24 cellular contexts compared by ENCODE assay signal in the genomic region with DNA sequence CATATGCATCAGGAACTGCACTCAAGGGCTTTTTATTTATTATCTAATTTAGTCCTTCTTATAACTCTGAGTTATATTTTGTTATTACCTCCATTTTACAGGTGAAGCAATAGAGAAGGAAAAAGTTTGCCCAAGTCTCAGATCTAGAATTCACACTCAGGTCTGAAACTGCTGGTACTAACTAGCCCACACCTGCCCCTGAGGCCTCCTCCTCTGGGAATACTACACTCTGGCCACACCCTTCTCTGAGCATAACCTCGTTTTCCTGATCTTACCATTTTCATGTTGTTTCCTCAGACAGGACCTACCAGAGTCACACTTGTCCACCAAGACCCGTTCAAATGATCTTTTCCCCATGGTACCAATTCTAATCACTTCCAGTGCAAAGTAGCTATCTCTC.
"Had no signal": no experiment of that assay in that cellular context is flagged by ENCODE, and none has a peak within 500 bp of the region (broad histone marks: within the 10 kb centered on the region; RNA-seq: fewer than 3 reads in every experiment).

No MANE protein-coding gene starts in this region.

- H3K27ac Mint-ChIP-seq: memory B cell; naive thymus-derived CD4-positive, alpha-beta T cell; natural killer cell treated with Interleukin-12 subunit alpha and Interleukin-12 subunit beta and Interleukin-15 and Interleukin-18, amount 100 ng/mL, for 72 hours; progenitor cell of endocrine pancreas; stimulated activated memory B cell treated with anti-CD40 and anti-IgM and Interleukin-4, amounts not matched to agents 10 μg/mL and 1 μg/mL and 100 μg/mL, for 72 hours; stimulated activated naive CD8-positive, alpha-beta T cell treated with anti-CD3 and anti-CD28 coated beads, Interleukin-15, amount 100 ng/mL, for 72 hours had no signal

- H3K4me2 ChIP-seq: smooth muscle cell had no signal

- H3K27me3 Mint-ChIP-seq: memory B cell; naive thymus-derived CD4-positive, alpha-beta T cell; natural killer cell treated with Interleukin-12 subunit alpha and Interleukin-12 subunit beta and Interleukin-15 and Interleukin-18, amount 100 ng/mL, for 72 hours; progenitor cell of endocrine pancreas; stimulated activated memory B cell treated with anti-CD40 and anti-IgM and Interleukin-4, amounts not matched to agents 10 μg/mL and 1 μg/mL and 100 μg/mL, for 72 hours; stimulated activated naive CD8-positive, alpha-beta T cell treated with anti-CD3 and anti-CD28 coated beads, Interleukin-15, amount 100 ng/mL, for 72 hours had no signal

- H3K27me3 ChIP-seq: ovary, right atrium auricular region, right lobe of liver, tibial nerve, upper lobe of left lung, vagina had no signal

- H3K9me3 ChIP-seq: left ventricle myocardium inferior, mucosa of descending colon, ovary, right atrium auricular region, right lobe of liver, tibial nerve, upper lobe of left lung, vagina had no signal

- H3K4me3 ChIP-seq: left ventricle myocardium inferior, lung, mucosa of descending colon, ovary, right atrium auricular region, right lobe of liver, smooth muscle cell, tibial nerve, upper lobe of left lung, vagina had no signal

- H3K9me3 Mint-ChIP-seq: naive thymus-derived CD4-positive, alpha-beta T cell; natural killer cell treated with Interleukin-12 subunit alpha and Interleukin-12 subunit beta and Interleukin-15 and Interleukin-18, amount 100 ng/mL, for 72 hours; stimulated activated memory B cell treated with anti-CD40 and anti-IgM and Interleukin-4, amounts not matched to agents 10 μg/mL and 1 μg/mL and 100 μg/mL, for 72 hours; stimulated activated naive CD8-positive, alpha-beta T cell treated with anti-CD3 and anti-CD28 coated beads, Interleukin-15, amount 100 ng/mL, for 72 hours had no signal

- H3K4me1 Mint-ChIP-seq: stimulated activated naive CD8-positive, alpha-beta T cell treated with anti-CD3 and anti-CD28 coated beads, Interleukin-15, amount 100 ng/mL, for 72 hours had no signal

- FAIRE-seq: kidney had no signal

- H3K36me3 Mint-ChIP-seq: natural killer cell treated with Interleukin-12 subunit alpha and Interleukin-12 subunit beta and Interleukin-15 and Interleukin-18, amount 100 ng/mL, for 72 hours had no signal

- DNase-seq: kidney; left ventricle myocardium inferior; midbrain; mucosa of descending colon; naive thymus-derived CD4-positive, alpha-beta T cell; ovary; right lobe of liver; stimulated activated CD4-positive, alpha-beta T cell treated with anti-CD3 and anti-CD28 coated beads, Interleukin-1b, Interleukin-23, amount 100 ng/mL, for 48 hours; stimulated activated CD4-positive, alpha-beta T cell treated with anti-CD3 and anti-CD28 coated beads, Interleukin-2, amount 100 ng/mL, for 48 hours; stimulated activated CD4-positive, alpha-beta T cell treated with anti-CD3 and anti-CD28 coated beads, Interleukin-4, amount 100 ng/mL, for 4 hours; stimulated activated CD8-positive, alpha-beta memory T cell treated with anti-CD3 and anti-CD28 coated beads, Interleukin-4, amount 100 ng/mL, for 48 hours; stimulated activated naive CD4-positive, alpha-beta T cell treated with Interleukin-2 at 50 U/mL for 16 hours; stimulated activated naive CD8-positive, alpha-beta T cell treated with anti-CD3 and anti-CD28 coated beads, Interleukin-15, amount 100 ng/mL, for 72 hours; substantia nigra; upper lobe of left lung had no signal

- ATAC-seq: mucosa of descending colon; naive thymus-derived CD4-positive, alpha-beta T cell; natural killer cell treated with Interleukin-12 subunit alpha and Interleukin-12 subunit beta and Interleukin-15 and Interleukin-18, amount 100 ng/mL, for 72 hours; right lobe of liver; stimulated activated memory B cell treated with anti-CD40 and anti-IgM and Interleukin-4, amounts not matched to agents 10 μg/mL and 1 μg/mL and 100 μg/mL, for 72 hours; stimulated activated naive CD8-positive, alpha-beta T cell treated with anti-CD3 and anti-CD28 coated beads, Interleukin-15, amount 100 ng/mL, for 72 hours had no signal

- H3K36me3 ChIP-seq: ovary, right atrium auricular region, right lobe of liver, tibial nerve, vagina had no signal

- H3K4me3 Mint-ChIP-seq: memory B cell; naive thymus-derived CD4-positive, alpha-beta T cell; natural killer cell treated with Interleukin-12 subunit alpha and Interleukin-12 subunit beta and Interleukin-15 and Interleukin-18, amount 100 ng/mL, for 72 hours; stimulated activated memory B cell treated with anti-CD40 and anti-IgM and Interleukin-4, amounts not matched to agents 10 μg/mL and 1 μg/mL and 100 μg/mL, for 72 hours; stimulated activated naive CD8-positive, alpha-beta T cell treated with anti-CD3 and anti-CD28 coated beads, Interleukin-15, amount 100 ng/mL, for 72 hours had no signal

- H3K27ac ChIP-seq: left ventricle myocardium inferior, ovary, right atrium auricular region, right lobe of liver, tibial nerve, upper lobe of left lung, vagina had no signal

- H3K4me1 ChIP-seq: left ventricle myocardium inferior, right atrium auricular region, right lobe of liver, tibial nerve, upper lobe of left lung, vagina had no signal
